In genomic region chrX:68989865-68990606, GRCh38 we compare ENCODE assay signal across 9 cellular contexts.
A peak's percentile ranks its signal among the peaks of the same experiment; 100 is the strongest.
DNase-seq lines count a peak whose midpoint lies in the region; ATAC-seq and TF ChIP-seq lines count a peak whose summit lies in the region.
"Had no signal": no experiment of that assay in that cellular context is flagged by ENCODE, and none has a peak within 500 bp of the region (broad histone marks: within the 10 kb centered on the region; RNA-seq: fewer than 3 reads in every experiment).

No MANE protein-coding gene starts in this region.

- no peaks in the 10 kb centered on the region for H3K27me3 ChIP-seq in H9 (ENCODE audit: insufficient read depth, low read length)
- no peaks in the 10 kb centered on the region for H3K27me3 ChIP-seq in smooth muscle cell (ENCODE audit: low read depth)

- no peak overlapping the region for H4K5ac ChIP-seq in H9 (ENCODE audit: insufficient read length, low read depth, low read length)

- H2AFZ ChIP-seq in H9 (ENCODE audit: low read length) (no peak overlapping the region), smooth muscle cell (ENCODE audit: low read depth) (no peak overlapping the region)

- H4K20me1 ChIP-seq in H9 (ENCODE audit: control insufficient read depth, insufficient read depth, insufficient read length), result no peaks in the 10 kb centered on the region
- H4K20me1 ChIP-seq in smooth muscle cell (ENCODE audit: low read depth), result no peaks in the 10 kb centered on the region

- no peak overlapping the region for H3T11ph ChIP-seq in H9 (ENCODE audit: low read length)

- peak overlapping the region; percentile 81 for H3K14ac ChIP-seq in H9 (ENCODE audit: insufficient read depth, low read length)

- H3K79me1 ChIP-seq in H9 (ENCODE audit: insufficient read depth, low read depth, low read length, poor library complexity, severe bottlenecking), result no peaks in the 10 kb centered on the region

- no peaks in the 10 kb centered on the region for H3K36me3 ChIP-seq in smooth muscle cell (ENCODE audit: low read depth)

- peaks cover 6% of the 10 kb centered on the region; the same call in 1 of the 2 replicates for H3K4me1 ChIP-seq in H9 (ENCODE audit: insufficient read depth, low read length)
- no peaks in the 10 kb centered on the region for H3K4me1 ChIP-seq in smooth muscle cell (ENCODE audit: low read depth)

- WGBS in H9 (ENCODE audit: extremely low coverage, insufficient read length, low lambda C conversion rate), result no CpG with 5 or more reads among the region's 17 CpGs
- 25% methylated on average over 15 of the region's 17 CpGs for WGBS in smooth muscle cell (ENCODE audit: low lambda C conversion rate)

- H4K8ac ChIP-seq in H9 (replicated peaks; ENCODE audit: insufficient read length, low read depth, low read length), result no peak overlapping the region

- H3K4me1 Mint-ChIP-seq in H9, result peaks cover 13 to 29% of the 10 kb centered on the region in 2 experiments
- H3K4me1 Mint-ChIP-seq: memory B cell had no signal

- H2BK120ac ChIP-seq in H9 (ENCODE audit: low read depth, low read length, poor library complexity, severe bottlenecking), result no peak overlapping the region

- no peaks in the 10 kb centered on the region for H3F3A ChIP-seq in smooth muscle cell (ENCODE audit: low read depth)

- no peak overlapping the region for H2BK20ac ChIP-seq in H9 (ENCODE audit: low read depth, low read length, poor library complexity, severe bottlenecking)

- H3K79me2 ChIP-seq in H9 (ENCODE audit: insufficient read depth, low read length) (no peaks in the 10 kb centered on the region), smooth muscle cell (ENCODE audit: low read depth) (no peaks in the 10 kb centered on the region)

- no peak overlapping the region for H2AK5ac ChIP-seq in H9 (ENCODE audit: insufficient read length, low read length)

- H3K9me3 ChIP-seq in H9 (ENCODE audit: control insufficient read depth, low read depth, low read length), result no peaks in the 10 kb centered on the region
- no peaks in the 10 kb centered on the region for H3K9me3 ChIP-seq in smooth muscle cell (replicated peaks; ENCODE audit: low read depth)

- peak overlapping the region; percentile 89 for H2BK12ac ChIP-seq in H9 (ENCODE audit: insufficient read length, low read depth, low read length)

- DNase-seq in H9, result peak; percentile 83
- DNase-seq in astrocyte of the hippocampus (ENCODE audit: low read depth, low spot score), result peak; percentile 94
- DNase-seq in iPS-NIHi11 (ENCODE audit: low spot score), result peak; percentile 81
- no peak for DNase-seq in smooth muscle cell (lab: John Stamatoyannopoulos, UW; ENCODE audit: unreplicated experiment)
- no peak for DNase-seq in COLO668 (lab: John Stamatoyannopoulos, UW; ENCODE audit: unreplicated experiment)
- no peak for DNase-seq in NCI-H2081 (lab: John Stamatoyannopoulos, UW)

- H2BK5ac ChIP-seq in H9 (ENCODE audit: insufficient read length, low read length), result no peak overlapping the region

- no peak overlapping the region for H3K23ac ChIP-seq in H9 (ENCODE audit: insufficient read length, low read depth, low read length)

- peak overlapping the region; percentile 34 for H3K18ac ChIP-seq in H9 (ENCODE audit: insufficient read length, low read depth, low read length)

- peaks cover 0 to 10% (median 0%) of the 10 kb centered on the region in 3 experiments; a peak in 4 of 7 replicates for H3K36me3 Mint-ChIP-seq in H9 (ENCODE audit: insufficient read depth in 1 of 3, low read depth in 3 of 3)
- H3K36me3 Mint-ChIP-seq: memory B cell had no signal

- no peak overlapping the region for H3K4me3 ChIP-seq in smooth muscle cell

- H2BK15ac ChIP-seq in H9 (ENCODE audit: low read depth, low read length), result no peak overlapping the region; the same call in 1 of the 2 replicates

- H3K27ac ChIP-seq in H9 (ENCODE audit: insufficient read length, low read depth, low read length) (no peak overlapping the region), smooth muscle cell (ENCODE audit: low read depth) (peak overlapping the region; percentile 3)

- H3K9ac ChIP-seq in H9 (ENCODE audit: extremely low read depth, insufficient read length, low read length) (no peak overlapping the region), smooth muscle cell (ENCODE audit: low read depth) (no peak overlapping the region)

- H3K23me2 ChIP-seq in H9 (ENCODE audit: insufficient read length, low read depth, low read length, poor library complexity, severe bottlenecking), result no peaks in the 10 kb centered on the region

- no peak overlapping the region for H3K4me2 ChIP-seq in H9 (ENCODE audit: insufficient read depth, insufficient read length, low read length)
- no peak overlapping the region for H3K4me2 ChIP-seq in smooth muscle cell

- H3K27ac Mint-ChIP-seq in H9, result no peak overlapping the region
- H3K27ac Mint-ChIP-seq: memory B cell had no signal

- TF ChIP-seq CTCF in H9 (conservative IDR thresholded peaks at IDR 0.05), result no peak
- no peak for TF ChIP-seq CTCF in smooth muscle cell (IDR thresholded peaks at IDR 0.05; ENCODE audit: borderline replicate concordance, insufficient read depth, poor library complexity, severe bottlenecking)

- H3K9me3 Mint-ChIP-seq in H9, result peaks cover 68 to 72% of the 10 kb centered on the region in 2 experiments

- H3K27me3 Mint-ChIP-seq in H9 (ENCODE audit: low read depth), result peaks cover 11% of the 10 kb centered on the region

- ATAC-seq in GM18519 (IDR thresholded peaks at IDR 0.05; ENCODE audit: low FRiP score, unreplicated experiment) (no peak), HG02759 (IDR thresholded peaks at IDR 0.05; ENCODE audit: unreplicated experiment) (no peak)

- no peak overlapping the region for H3K4ac ChIP-seq in H9 (ENCODE audit: low read depth, low read length)

- no peak overlapping the region for H3K4me3 Mint-ChIP-seq in H9
- H3K4me3 Mint-ChIP-seq: memory B cell had no signal

- H3K56ac ChIP-seq in H9 (ENCODE audit: insufficient read length, low read depth, low read length), result no peak overlapping the region

- no peak overlapping the region for H4K91ac ChIP-seq in H9 (ENCODE audit: insufficient read length, low read depth, low read length)

Comparison
In these comparisons a context has a peak if more than half of its experiments do, and no peak if none do; other contexts are left out.
1. DNase-seq: peak in H9 (single experiment), astrocyte of the hippocampus (single experiment) and iPS-NIHi11 (single experiment); none in smooth muscle cell (single experiment), COLO668 (single experiment) and NCI-H2081 (0 of 2).